Comparison of ENCODE assay signal across 1 cellular context in genomic region chr6:225121-225721, GRCh38.
TF ChIP-seq lines count a peak whose summit lies in the region.

No MANE protein-coding gene starts in this region.

TF ChIP-seq in WTC11, 78 proteins besides CTCF, POLR2A, EP300 and RAD21 (continued from another document):
- TF ChIP-seq, protein P1, sequence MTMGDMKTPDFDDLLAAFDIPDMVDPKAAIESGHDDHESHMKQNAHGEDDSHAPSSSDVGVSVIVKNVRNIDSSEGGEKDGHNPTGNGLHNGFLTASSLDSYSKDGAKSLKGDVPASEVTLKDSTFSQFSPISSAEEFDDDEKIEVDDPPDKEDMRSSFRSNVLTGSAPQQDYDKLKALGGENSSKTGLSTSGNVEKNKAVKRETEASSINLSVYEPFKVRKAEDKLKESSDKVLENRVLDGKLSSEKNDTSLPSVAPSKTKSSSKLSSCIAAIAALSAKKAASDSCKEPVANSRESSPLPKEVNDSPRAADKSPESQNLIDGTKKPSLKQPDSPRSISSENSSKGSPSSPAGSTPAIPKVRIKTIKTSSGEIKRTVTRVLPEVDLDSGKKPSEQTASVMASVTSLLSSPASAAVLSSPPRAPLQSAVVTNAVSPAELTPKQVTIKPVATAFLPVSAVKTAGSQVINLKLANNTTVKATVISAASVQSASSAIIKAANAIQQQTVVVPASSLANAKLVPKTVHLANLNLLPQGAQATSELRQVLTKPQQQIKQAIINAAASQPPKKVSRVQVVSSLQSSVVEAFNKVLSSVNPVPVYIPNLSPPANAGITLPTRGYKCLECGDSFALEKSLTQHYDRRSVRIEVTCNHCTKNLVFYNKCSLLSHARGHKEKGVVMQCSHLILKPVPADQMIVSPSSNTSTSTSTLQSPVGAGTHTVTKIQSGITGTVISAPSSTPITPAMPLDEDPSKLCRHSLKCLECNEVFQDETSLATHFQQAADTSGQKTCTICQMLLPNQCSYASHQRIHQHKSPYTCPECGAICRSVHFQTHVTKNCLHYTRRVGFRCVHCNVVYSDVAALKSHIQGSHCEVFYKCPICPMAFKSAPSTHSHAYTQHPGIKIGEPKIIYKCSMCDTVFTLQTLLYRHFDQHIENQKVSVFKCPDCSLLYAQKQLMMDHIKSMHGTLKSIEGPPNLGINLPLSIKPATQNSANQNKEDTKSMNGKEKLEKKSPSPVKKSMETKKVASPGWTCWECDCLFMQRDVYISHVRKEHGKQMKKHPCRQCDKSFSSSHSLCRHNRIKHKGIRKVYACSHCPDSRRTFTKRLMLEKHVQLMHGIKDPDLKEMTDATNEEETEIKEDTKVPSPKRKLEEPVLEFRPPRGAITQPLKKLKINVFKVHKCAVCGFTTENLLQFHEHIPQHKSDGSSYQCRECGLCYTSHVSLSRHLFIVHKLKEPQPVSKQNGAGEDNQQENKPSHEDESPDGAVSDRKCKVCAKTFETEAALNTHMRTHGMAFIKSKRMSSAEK (CRISPR knock-in tag; IDR thresholded peaks at IDR 0.05; ENCODE audit: borderline replicate concordance): no peak
- TF ChIP-seq ZNF416 (CRISPR knock-in tag; IDR thresholded peaks at IDR 0.05): no peak
- no peak for TF ChIP-seq FOXP4 (CRISPR knock-in tag; IDR thresholded peaks at IDR 0.05)
- TF ChIP-seq OVOL2 (CRISPR knock-in tag; IDR thresholded peaks at IDR 0.05; ENCODE audit: borderline replicate concordance): no peak
- TF ChIP-seq ARID4B (CRISPR knock-in tag; IDR thresholded peaks at IDR 0.05; ENCODE audit: borderline replicate concordance): no peak
- TF ChIP-seq, protein P2, sequence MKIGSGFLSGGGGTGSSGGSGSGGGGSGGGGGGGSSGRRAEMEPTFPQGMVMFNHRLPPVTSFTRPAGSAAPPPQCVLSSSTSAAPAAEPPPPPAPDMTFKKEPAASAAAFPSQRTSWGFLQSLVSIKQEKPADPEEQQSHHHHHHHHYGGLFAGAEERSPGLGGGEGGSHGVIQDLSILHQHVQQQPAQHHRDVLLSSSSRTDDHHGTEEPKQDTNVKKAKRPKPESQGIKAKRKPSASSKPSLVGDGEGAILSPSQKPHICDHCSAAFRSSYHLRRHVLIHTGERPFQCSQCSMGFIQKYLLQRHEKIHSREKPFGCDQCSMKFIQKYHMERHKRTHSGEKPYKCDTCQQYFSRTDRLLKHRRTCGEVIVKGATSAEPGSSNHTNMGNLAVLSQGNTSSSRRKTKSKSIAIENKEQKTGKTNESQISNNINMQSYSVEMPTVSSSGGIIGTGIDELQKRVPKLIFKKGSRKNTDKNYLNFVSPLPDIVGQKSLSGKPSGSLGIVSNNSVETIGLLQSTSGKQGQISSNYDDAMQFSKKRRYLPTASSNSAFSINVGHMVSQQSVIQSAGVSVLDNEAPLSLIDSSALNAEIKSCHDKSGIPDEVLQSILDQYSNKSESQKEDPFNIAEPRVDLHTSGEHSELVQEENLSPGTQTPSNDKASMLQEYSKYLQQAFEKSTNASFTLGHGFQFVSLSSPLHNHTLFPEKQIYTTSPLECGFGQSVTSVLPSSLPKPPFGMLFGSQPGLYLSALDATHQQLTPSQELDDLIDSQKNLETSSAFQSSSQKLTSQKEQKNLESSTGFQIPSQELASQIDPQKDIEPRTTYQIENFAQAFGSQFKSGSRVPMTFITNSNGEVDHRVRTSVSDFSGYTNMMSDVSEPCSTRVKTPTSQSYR (CRISPR knock-in tag; IDR thresholded peaks at IDR 0.05): no peak
- TF ChIP-seq, protein P3, sequence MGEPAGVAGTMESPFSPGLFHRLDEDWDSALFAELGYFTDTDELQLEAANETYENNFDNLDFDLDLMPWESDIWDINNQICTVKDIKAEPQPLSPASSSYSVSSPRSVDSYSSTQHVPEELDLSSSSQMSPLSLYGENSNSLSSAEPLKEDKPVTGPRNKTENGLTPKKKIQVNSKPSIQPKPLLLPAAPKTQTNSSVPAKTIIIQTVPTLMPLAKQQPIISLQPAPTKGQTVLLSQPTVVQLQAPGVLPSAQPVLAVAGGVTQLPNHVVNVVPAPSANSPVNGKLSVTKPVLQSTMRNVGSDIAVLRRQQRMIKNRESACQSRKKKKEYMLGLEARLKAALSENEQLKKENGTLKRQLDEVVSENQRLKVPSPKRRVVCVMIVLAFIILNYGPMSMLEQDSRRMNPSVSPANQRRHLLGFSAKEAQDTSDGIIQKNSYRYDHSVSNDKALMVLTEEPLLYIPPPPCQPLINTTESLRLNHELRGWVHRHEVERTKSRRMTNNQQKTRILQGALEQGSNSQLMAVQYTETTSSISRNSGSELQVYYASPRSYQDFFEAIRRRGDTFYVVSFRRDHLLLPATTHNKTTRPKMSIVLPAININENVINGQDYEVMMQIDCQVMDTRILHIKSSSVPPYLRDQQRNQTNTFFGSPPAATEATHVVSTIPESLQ (CRISPR knock-in tag; IDR thresholded peaks at IDR 0.05): no peak
